In the genomic region with DNA sequence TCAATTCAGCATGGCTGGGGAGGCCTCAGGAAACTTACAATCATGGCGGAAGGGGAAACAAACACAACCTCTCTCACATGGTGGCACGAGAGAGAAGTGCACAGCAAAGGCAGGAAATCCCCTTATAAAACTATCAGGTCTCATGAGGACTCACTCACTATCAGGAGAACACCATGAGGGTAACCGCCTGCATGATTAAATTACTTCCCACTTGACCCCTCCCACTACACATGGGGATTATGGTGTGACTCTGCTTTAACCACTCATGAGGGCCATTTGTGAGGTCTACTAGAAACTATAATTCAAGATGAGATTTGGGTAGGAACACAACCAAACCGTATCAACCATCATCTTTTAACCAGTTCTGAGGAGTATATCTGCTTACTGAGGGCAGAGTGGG, we compare ENCODE assay signal across 26 cellular contexts.
"Had no signal": no experiment of that assay in that cellular context is flagged by ENCODE, and none has a peak within 500 bp of the region (broad histone marks: within the 10 kb centered on the region; RNA-seq: fewer than 3 reads in every experiment).

No MANE protein-coding gene starts in this region.

- H3K4me1 ChIP-seq: body of pancreas had no signal

- H3K27me3 ChIP-seq: adrenal gland, body of pancreas had no signal

- H3K4me3 ChIP-seq: adrenal gland, body of pancreas, coronary artery, dorsolateral prefrontal cortex had no signal

- ATAC-seq: activated CD4-positive, alpha-beta T cell treated with anti-CD3 and anti-CD28 coated beads for 36 hours; activated CD8-positive, alpha-beta memory T cell treated with anti-CD3 and anti-CD28 coated beads, Interleukin-2, amount 10 ng/mL, durations not matched to agents 7 days and 5 days; activated CD8-positive, alpha-beta T cell treated with anti-CD3 and anti-CD28 coated beads, Interleukin-2, amount 10 ng/mL, durations not matched to agents 7 days and 5 days; activated naive CD8-positive, alpha-beta T cell treated with anti-CD3 and anti-CD28 coated beads, Interleukin-2, amount 50 U/mL, for 24 hours; body of pancreas; esophagus mucosa; T-cell had no signal

- H3K9me3 ChIP-seq: adrenal gland, body of pancreas had no signal

- DNase-seq: activated CD4-positive, alpha-beta memory T cell treated with anti-CD3 and anti-CD28 coated beads for 36 hours; activated CD4-positive, alpha-beta T cell treated with anti-CD3 and anti-CD28 coated beads for 36 hours; activated CD4-positive, alpha-beta T cell treated with anti-CD3 and anti-CD28 coated beads, Interleukin-2, amount 10 ng/mL, durations not matched to agents 24 days and 14 days; activated CD4-positive, CD25-positive, alpha-beta regulatory T cell; activated CD4-positive, CD25-positive, alpha-beta regulatory T cell treated with anti-CD3 and anti-CD28 coated beads, Interleukin-2, amount 50 U/mL, for 72 hours; activated CD8-positive, alpha-beta memory T cell treated with anti-CD3 and anti-CD28 coated beads, Interleukin-2, amount 10 ng/mL, durations not matched to agents 7 days and 5 days; activated CD8-positive, alpha-beta memory T cell treated with anti-CD3 and anti-CD28 coated beads, Interleukin-2, amount 50 U/mL, for 4 hours; activated CD8-positive, alpha-beta T cell treated with anti-CD3 and anti-CD28 coated beads, Interleukin-2, amount 10 ng/mL, durations not matched to agents 7 days and 5 days; activated effector memory CD4-positive, alpha-beta T cell treated with anti-CD3 and anti-CD28 coated beads, Interleukin-2, amount 50 U/mL, for 16 hours; activated naive CD4-positive, alpha-beta T cell treated with anti-CD3 and anti-CD28 coated beads for 36 hours; activated naive CD8-positive, alpha-beta T cell treated with anti-CD3 and anti-CD28 coated beads for 36 hours; activated naive CD8-positive, alpha-beta T cell treated with anti-CD3 and anti-CD28 coated beads, Interleukin-2, amount 50 U/mL, for 24 hours; activated T-cell treated with anti-CD3 and anti-CD28 coated beads, Interleukin-2, amount 50 U/mL, for 1 hour; activated T-cell treated with anti-CD3 and anti-CD28 coated beads, Interleukin-2, amount 50 U/mL, for 48 hours; adrenal gland; aorta; body of pancreas; central memory CD4-positive, alpha-beta T cell; dorsolateral prefrontal cortex; effector memory CD4-positive, alpha-beta T cell; endodermal cell; foreskin fibroblast; T-cell; T1000 had no signal

- H3K36me3 ChIP-seq: adrenal gland had no signal

- H3K27ac ChIP-seq: adrenal gland, body of pancreas, coronary artery, dorsolateral prefrontal cortex had no signal
